12 cellular contexts compared by ENCODE assay signal in the genomic region with DNA sequence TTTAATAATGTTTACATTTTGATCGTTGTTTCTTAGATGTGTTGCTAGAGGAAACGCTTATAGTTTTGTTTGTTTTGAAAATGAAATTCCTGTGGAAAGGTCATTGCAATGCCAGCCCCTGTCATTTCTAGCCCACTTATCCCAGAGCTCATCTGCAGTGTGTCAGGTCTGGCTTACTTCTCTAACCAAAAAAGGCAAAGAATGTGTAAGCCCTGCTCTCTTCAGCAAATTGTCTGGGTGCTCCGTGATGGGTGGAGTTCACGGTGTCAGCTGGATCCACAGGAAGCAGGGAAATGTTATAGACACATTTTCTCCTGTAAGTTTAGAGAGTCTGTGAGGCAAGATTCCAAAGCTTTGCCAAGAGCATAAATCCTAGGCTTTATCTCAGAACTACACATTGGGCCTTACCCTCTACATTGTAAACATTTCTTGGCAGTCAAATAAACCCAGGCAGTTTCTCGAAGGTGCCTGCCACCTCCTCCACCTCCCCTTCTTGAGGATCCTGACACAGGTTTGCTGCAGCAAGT. TPM values are rescaled to one million over a fixed set of nuclear protein-coding genes. Genes with fewer than 3 reads are reported as not detected.
DNase-seq lines count a peak whose midpoint lies in the region; TF ChIP-seq lines count a peak whose summit lies in the region.
"Had no signal": no experiment of that assay in that cellular context is flagged by ENCODE, and none has a peak within 500 bp of the region (broad histone marks: within the 10 kb centered on the region; RNA-seq: fewer than 3 reads in every experiment).

No MANE protein-coding gene starts in this region.

- peaks cover 35% of the 10 kb centered on the region for H3K9me3 Mint-ChIP-seq in nephron progenitor cell

- no peak overlapping the region for H3K4me3 ChIP-seq in AG10803 (ENCODE audit: low read length)
- H3K4me3 ChIP-seq in SK-N-MC, result no peak overlapping the region
- H3K4me3 ChIP-seq in fibroblast of villous mesenchyme (ENCODE audit: low read depth, low read length), result peak overlapping the region; percentile 60
- H3K4me3 ChIP-seq: BLaER1 treated with 17β-estradiol and CSF1 and Interleukin-3, amounts not matched to agents 10 nM and 100 nM; vagina had no signal

- peak overlapping the region; percentile 90 for H3K27ac Mint-ChIP-seq in nephron progenitor cell

- H3K27me3 Mint-ChIP-seq in nephron progenitor cell (ENCODE audit: low read depth, poor library complexity), result no peaks in the 10 kb centered on the region

- H3K4me3 Mint-ChIP-seq in nephron progenitor cell, result no peak overlapping the region

- H3K9ac ChIP-seq in SK-N-MC (ENCODE audit: insufficient read length), result peak overlapping the region; percentile 17
- H3K9ac ChIP-seq: BLaER1 treated with 17β-estradiol and CSF1 and Interleukin-3, amounts not matched to agents 10 nM and 100 nM had no signal

- H3K27ac ChIP-seq in SK-N-MC, result no peak overlapping the region
- H3K27ac ChIP-seq: BLaER1 treated with 17β-estradiol and CSF1 and Interleukin-3, amounts not matched to agents 10 nM and 100 nM; vagina had no signal

- peaks cover 29% of the 10 kb centered on the region for H3K4me1 Mint-ChIP-seq in nephron progenitor cell

- H3K36me3 ChIP-seq in SK-N-MC (ENCODE audit: insufficient read depth, low read length), result peaks cover 77% of the 10 kb centered on the region

- TF ChIP-seq CTCF in AG10803 (conservative IDR thresholded peaks at IDR 0.05; ENCODE audit: low read length), result no peak
- no peak for TF ChIP-seq CTCF in fibroblast of villous mesenchyme (IDR thresholded peaks at IDR 0.05; ENCODE audit: insufficient read depth, low read depth, low read length)
- no peak for TF ChIP-seq CTCF in nephron progenitor cell (IDR thresholded peaks at IDR 0.05)

- H3K36me3 Mint-ChIP-seq in nephron progenitor cell (ENCODE audit: low read depth), result peaks cover 87% of the 10 kb centered on the region

- DNase-seq in AG10803 (ENCODE audit: low read depth) (peak; percentile 77), SK-N-MC (ENCODE audit: low read depth, low spot score) (no peak), fibroblast of villous mesenchyme (ENCODE audit: low read depth) (peak; percentile 99), nephron progenitor cell (no peak), DMS79 treated with DMSO at 0.1 percent for 48 hours (lab: John Stamatoyannopoulos, UW) (no peak), inferior parietal cortex (ENCODE audit: extremely low spot score) (no peak), DMS114 treated with DMSO at 0.1 percent for 48 hours (lab: John Stamatoyannopoulos, UW; ENCODE audit: unreplicated experiment) (no peak), NCI-H1436 treated with DMSO at 0.1 percent for 48 hours (lab: John Stamatoyannopoulos, UW) (no peak)
- DNase-seq: NCI-H187 treated with DMSO at 0.1 percent for 48 hours; stimulated activated CD4-positive, alpha-beta T cell treated with anti-CD3 and anti-CD28 coated beads, Interleukin-4, amount 100 ng/mL, for 1 hour had no signal

- no peaks in the 10 kb centered on the region for H3K9me3 ChIP-seq in SK-N-MC (ENCODE audit: low read depth, low read length)
- H3K9me3 ChIP-seq: vagina had no signal

RNA-seq across cellular contexts. Expression of a gene that starts 50.9 kb away (rescaled TPM):
- 30.0 and 36.3 TPM in 2 replicates for total RNA-seq in fibroblast of villous mesenchyme

RNA-seq across cellular contexts. Expression of a gene that starts 51.2 kb away (rescaled TPM):
- 15.8 and 24.2 TPM in 2 replicates for total RNA-seq in fibroblast of villous mesenchyme

Comparison
In these comparisons a context has a peak if more than half of its experiments do, and no peak if none do; other contexts are left out.
1. DNase-seq: peak in AG10803 (single experiment) and fibroblast of villous mesenchyme (single experiment); none in SK-N-MC (single experiment), nephron progenitor cell (single experiment), DMS79 treated with DMSO at 0.1 percent for 48 hours (single experiment), inferior parietal cortex (single experiment), DMS114 treated with DMSO at 0.1 percent for 48 hours (single experiment) and NCI-H1436 treated with DMSO at 0.1 percent for 48 hours (single experiment).